Comparison of ENCODE assay signal across 8 cellular contexts in the genomic region with DNA sequence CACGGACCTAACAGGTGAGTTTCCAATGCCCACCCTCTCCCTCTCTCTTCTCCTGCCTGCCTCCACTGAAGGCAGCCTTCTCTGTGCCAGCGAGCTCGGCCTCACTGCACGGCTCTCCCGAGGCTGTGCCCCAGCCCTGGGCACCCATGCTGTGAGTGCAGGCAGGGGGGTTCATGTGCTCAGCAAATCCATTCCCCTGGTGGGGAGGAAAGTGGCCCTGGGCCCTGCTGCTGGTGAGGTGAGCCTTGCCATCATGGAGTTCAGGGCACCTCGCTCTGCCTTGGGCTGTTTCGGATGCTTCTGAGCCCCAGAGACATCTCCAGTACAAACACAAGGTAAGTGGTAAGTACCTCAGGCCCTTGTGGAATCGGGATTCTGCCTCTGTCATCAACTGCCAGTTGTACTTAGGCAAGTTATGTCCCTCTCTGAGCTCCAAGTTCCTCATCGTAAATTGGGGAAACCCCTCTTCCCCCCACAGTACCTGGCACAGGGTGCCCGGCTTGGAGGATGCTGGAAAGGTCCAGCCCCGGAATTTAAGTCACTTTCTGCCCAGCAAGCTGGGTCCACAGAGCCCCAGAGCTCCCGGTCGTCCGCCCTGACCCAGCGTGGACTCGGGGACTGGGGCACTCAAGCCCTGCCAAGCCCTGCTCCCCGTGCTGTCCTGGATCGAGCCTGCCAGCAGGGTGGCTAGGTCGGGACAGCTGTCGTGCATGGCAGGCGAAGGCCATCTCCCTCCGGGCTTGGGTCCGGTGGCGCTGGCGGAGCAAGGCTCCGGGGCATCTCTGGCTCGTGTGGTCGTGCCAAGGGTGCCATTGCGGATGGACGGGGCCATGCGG. TPM values are rescaled to one million over a fixed set of nuclear protein-coding genes. Genes with fewer than 3 reads are reported as not detected.
A peak's percentile ranks its signal among the peaks of the same experiment; 100 is the strongest.
DNase-seq lines count a peak whose midpoint lies in the region; ATAC-seq and TF ChIP-seq lines count a peak whose summit lies in the region.

No MANE protein-coding gene starts in this region.

- POLR2A ChIA-PET in activated CD4-positive, alpha-beta memory T cell treated with anti-CD3 and anti-CD28 coated beads for 36 hours (lab: Charles Lee) = interaction anchor here (1.5 to 1.9 kb wide), 2 partner anchors 14 to 42 kb away, joined by 3 to 7 read pairs; a partner anchor contains a TSS

- H3K36me3 ChIP-seq in psoas muscle (ENCODE audit: insufficient read depth in 1 of 2, low read depth in 1 of 2) = peaks cover 0 to 40% of the 10 kb centered on the region in 2 donors

- H3K27ac ChIP-seq in psoas muscle = peak overlapping the region; percentile 51

- H3K4me1 ChIP-seq in psoas muscle = peaks cover 19% of the 10 kb centered on the region

- H3K9me3 Mint-ChIP-seq in activated CD4-positive, alpha-beta memory T cell treated with anti-CD3 and anti-CD28 coated beads for 36 hours = no peaks in the 10 kb centered on the region

- H3K9me3 ChIP-seq in psoas muscle = no peaks in the 10 kb centered on the region

- CTCF ChIA-PET in activated CD4-positive, alpha-beta memory T cell treated with anti-CD3 and anti-CD28 coated beads for 36 hours (lab: Charles Lee) = interaction anchor here (0.8 to 1.7 kb wide), 4 partner anchors 10 to 263 kb away, joined by 3 to 9 read pairs (median 4); a partner anchor contains a TSS

- TF ChIP-seq CTCF in psoas muscle (IDR thresholded peaks at IDR 0.05) = no peak

- DNase-seq in AG08395 (ENCODE audit: low spot score) (peak; percentile 22), cardiac septum (ENCODE audit: low spot score) (peak; percentile 75), psoas muscle (peak in 1 of 2 donors; percentile 54), NCI-H748 treated with DMSO at 0.1 percent for 48 hours (lab: John Stamatoyannopoulos, UW) (no peak), DMS114 treated with DMSO at 0.1 percent for 48 hours (lab: John Stamatoyannopoulos, UW; ENCODE audit: unreplicated experiment) (no peak)
- no peak for DNase-seq in activated CD4-positive, alpha-beta memory T cell treated with anti-CD3 and anti-CD28 coated beads for 36 hours

- peaks cover 13% of the 10 kb centered on the region for H3K4me1 Mint-ChIP-seq in activated CD4-positive, alpha-beta memory T cell treated with anti-CD3 and anti-CD28 coated beads for 36 hours (ENCODE audit: low read depth)

- H3K27ac Mint-ChIP-seq in activated CD4-positive, alpha-beta memory T cell treated with anti-CD3 and anti-CD28 coated beads for 36 hours = peak overlapping the region; percentile 18

- H3K4me3 ChIP-seq in psoas muscle = peak overlapping the region; percentile 92

- H3K36me3 Mint-ChIP-seq in activated CD4-positive, alpha-beta memory T cell treated with anti-CD3 and anti-CD28 coated beads for 36 hours = peaks cover under 1% of the 10 kb centered on the region

- intact Hi-C loops in activated CD4-positive, alpha-beta memory T cell treated with anti-CD3 and anti-CD28 coated beads for 36 hours (cut with micrococcal nuclease) = loop anchor here (1.0 to 5.0 kb wide), 5 partner anchors 42 to 405 kb away; a partner anchor contains a TSS
- intact Hi-C loops in cardiac septum (cut with DNase I) (loop anchor here (5.0 to 10.0 kb wide), 2 partner anchors 112 to 265 kb away; a partner anchor contains a TSS), psoas muscle (cut with DNase I) (loop anchor here in 1 of 2 donors (10.0 kb wide), 1 partner anchor 262 kb away; a partner anchor contains a TSS)

- peak; percentile 12 for ATAC-seq in GM19351 (IDR thresholded peaks at IDR 0.05; ENCODE audit: unreplicated experiment)
- ATAC-seq in HG03432 (IDR thresholded peaks at IDR 0.05; ENCODE audit: unreplicated experiment) = peak; percentile 18
- ATAC-seq in psoas muscle = peak; percentile 5 to 9 (median 6)

- H3K27me3 Mint-ChIP-seq in activated CD4-positive, alpha-beta memory T cell treated with anti-CD3 and anti-CD28 coated beads for 36 hours = no peaks in the 10 kb centered on the region

- H3K4me3 Mint-ChIP-seq in activated CD4-positive, alpha-beta memory T cell treated with anti-CD3 and anti-CD28 coated beads for 36 hours = peak overlapping the region; percentile 79

- 12 to 16% (median 14%) methylated on average over 31 of the region's 31 CpGs for WGBS in psoas muscle, 3 donors

- H3K27me3 ChIP-seq in psoas muscle (ENCODE audit: insufficient read depth in 3 of 3, low read length in 2 of 3) = no peaks in the 10 kb centered on the region

RNA-seq across cellular contexts. Expression of a gene that starts 0.7 kb away (rescaled TPM):
- total RNA-seq in activated CD4-positive, alpha-beta memory T cell treated with anti-CD3 and anti-CD28 coated beads for 36 hours = 10 to 100 TPM; 22.2 to 23.6 TPM
- 43.7 TPM for total RNA-seq in cardiac septum
- total RNA-seq in psoas muscle = 10 to 100 TPM in 1 of 4 donors, 1 to 10 TPM in 3; 6.3 to 20.2 (median 8.4) TPM
- polyA plus RNA-seq in psoas muscle = 1 to 10 TPM; 6.6 to 9.7 (median 7.4) TPM

RNA-seq across cellular contexts. Expression of a gene that starts 41.4 kb away (rescaled TPM):
- 10 to 100 TPM; 11.7 to 13.3 TPM for total RNA-seq in activated CD4-positive, alpha-beta memory T cell treated with anti-CD3 and anti-CD28 coated beads for 36 hours
- total RNA-seq in cardiac septum (9.9 TPM), psoas muscle (1 to 10 TPM; 5.2 to 9.1 (median 7.4) TPM)
- polyA plus RNA-seq in psoas muscle = 10 to 100 TPM; 10.7 to 15.0 (median 14.2) TPM

RNA-seq across cellular contexts. Expression of a gene that starts 41.7 kb away (rescaled TPM):
- under 1 TPM in 1 of 2 experiments, not detected in 1; 0.31 TPM for total RNA-seq in activated CD4-positive, alpha-beta memory T cell treated with anti-CD3 and anti-CD28 coated beads for 36 hours
- 0.65 TPM for total RNA-seq in cardiac septum
- 1 to 10 TPM in 1 of 4 donors, under 1 TPM in 2, not detected in 1; 0.42 to 1.1 (median 0.71) TPM for total RNA-seq in psoas muscle
- 1 to 10 TPM; 1.2 to 2.1 (median 1.8) TPM for polyA plus RNA-seq in psoas muscle

Comparison
In these comparisons a context has a peak if more than half of its experiments do, and no peak if none do; other contexts are left out.
1. DNase-seq: peak in AG08395 (single experiment) and cardiac septum (single experiment); none in activated CD4-positive, alpha-beta memory T cell treated with anti-CD3 and anti-CD28 coated beads for 36 hours (single experiment), NCI-H748 treated with DMSO at 0.1 percent for 48 hours (single experiment) and DMS114 treated with DMSO at 0.1 percent for 48 hours (single experiment).
2. Peak in every context shown above with its lines, with median percentiles within 50 percentile points of each other: ATAC-seq.